In genomic region chr17:74361613-74362391, GRCh38 we compare ENCODE assay signal across 9 cellular contexts. TPM values are rescaled to one million over a fixed set of nuclear protein-coding genes. Genes with fewer than 3 reads are reported as not detected.
DNase-seq lines count a peak whose midpoint lies in the region; ATAC-seq and TF ChIP-seq lines count a peak whose summit lies in the region.
"Had no signal": no experiment of that assay in that cellular context is flagged by ENCODE, and none has a peak within 500 bp of the region (broad histone marks: within the 10 kb centered on the region; RNA-seq: fewer than 3 reads in every experiment).

A gene with protein sequence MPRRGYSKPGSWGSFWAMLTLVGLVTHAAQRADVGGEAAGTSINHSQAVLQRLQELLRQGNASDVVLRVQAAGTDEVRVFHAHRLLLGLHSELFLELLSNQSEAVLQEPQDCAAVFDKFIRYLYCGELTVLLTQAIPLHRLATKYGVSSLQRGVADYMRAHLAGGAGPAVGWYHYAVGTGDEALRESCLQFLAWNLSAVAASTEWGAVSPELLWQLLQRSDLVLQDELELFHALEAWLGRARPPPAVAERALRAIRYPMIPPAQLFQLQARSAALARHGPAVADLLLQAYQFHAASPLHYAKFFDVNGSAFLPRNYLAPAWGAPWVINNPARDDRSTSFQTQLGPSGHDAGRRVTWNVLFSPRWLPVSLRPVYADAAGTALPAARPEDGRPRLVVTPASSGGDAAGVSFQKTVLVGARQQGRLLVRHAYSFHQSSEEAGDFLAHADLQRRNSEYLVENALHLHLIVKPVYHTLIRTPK (minus strand): TSS chr17:74361868. CDS start chr17:74361819, 49 bp downstream.

- no peaks in the 10 kb centered on the region for H3K9me3 ChIP-seq in DOHH2 (ENCODE audit: control insufficient read depth, insufficient read depth, low read length)

- H3K79me2 ChIP-seq in DOHH2 (ENCODE audit: control insufficient read depth, low read length): no peaks in the 10 kb centered on the region

- H3K4me3 ChIP-seq in DOHH2 (ENCODE audit: low read length): no peak within 1 kb of the TSS

- no peaks in the 10 kb centered on the region for H3K4me1 ChIP-seq in DOHH2 (ENCODE audit: control insufficient read depth, low read length)
- no peaks in the 10 kb centered on the region for H3K4me1 ChIP-seq in foreskin keratinocyte

- H3K4me2 ChIP-seq in DOHH2 (ENCODE audit: low read length): no peak within 1 kb of the TSS

- TF ChIP-seq CTCF in DOHH2 (IDR thresholded peaks at IDR 0.05; ENCODE audit: low read depth, low read length, poor library complexity, severe bottlenecking): peak; percentile 35
- TF ChIP-seq CTCF in foreskin keratinocyte (conservative IDR thresholded peaks at IDR 0.05): peak; percentile 75

- H3K27me3 ChIP-seq in DOHH2 (ENCODE audit: control insufficient read depth, low read length) (no peaks in the 10 kb centered on the region), foreskin keratinocyte (peaks cover 61% of the 10 kb centered on the region)

- DNase-seq in NCI-H1417 treated with DMSO at 0.1 percent for 48 hours (lab: John Stamatoyannopoulos, UW): peak; percentile 38
- peak; percentile 38 for DNase-seq in activated CD8-positive, alpha-beta memory T cell treated with anti-CD3 and anti-CD28 coated beads, Interleukin-2, amount 50 U/mL, for 4 hours
- DNase-seq in foreskin keratinocyte: no peak
- peak in 48 of 56 donors; percentile 26 to 84 (median 58) for DNase-seq in nucleus accumbens (lab: John Stamatoyannopoulos, UW)
- no peak for DNase-seq in NOMO-1 (lab: John Stamatoyannopoulos, UW; ENCODE audit: unreplicated experiment in 2 of 2)

- H3K9me2 ChIP-seq in DOHH2 (replicated peaks; ENCODE audit: control insufficient read depth, low read length): no peaks in the 10 kb centered on the region

- H3K36me3 ChIP-seq in DOHH2 (ENCODE audit: control insufficient read depth, low read length): no peaks in the 10 kb centered on the region

- no peaks in the 10 kb centered on the region for H4K20me1 ChIP-seq in DOHH2 (ENCODE audit: control insufficient read depth, insufficient read depth, low read depth, low read length)

- ATAC-seq in foreskin keratinocyte (peak; percentile 61), HG03095 (IDR thresholded peaks at IDR 0.05; ENCODE audit: unreplicated experiment) (no peak), GM21737 (IDR thresholded peaks at IDR 0.05; ENCODE audit: unreplicated experiment) (no peak)

- no peaks in the 10 kb centered on the region for H3F3A ChIP-seq in DOHH2 (ENCODE audit: control insufficient read depth, insufficient read depth)

- no peak within 1 kb of the TSS for H3K27ac ChIP-seq in DOHH2 (ENCODE audit: low read depth, low read length)
- no peak within 1 kb of the TSS for H3K27ac ChIP-seq in foreskin keratinocyte

RNA-seq across cellular contexts. Expression of the gene that starts here (rescaled TPM):
- not detected in 2 replicates for total RNA-seq in foreskin keratinocyte
- polyA plus RNA-seq in foreskin keratinocyte: not detected in 2 replicates
- total RNA-seq: skeletal muscle tissue had no signal

Comparison
In these comparisons a context has a peak if more than half of its experiments do, and no peak if none do; other contexts are left out.
1. Peak in ATAC-seq in foreskin keratinocyte; RNA of the gene not detected or under 1 TPM.
2. DNase-seq: peak in NCI-H1417 treated with DMSO at 0.1 percent for 48 hours (single experiment), activated CD8-positive, alpha-beta memory T cell treated with anti-CD3 and anti-CD28 coated beads, Interleukin-2, amount 50 U/mL, for 4 hours (single experiment) and nucleus accumbens (48 of 56); none in foreskin keratinocyte (0 of 2) and NOMO-1 (0 of 2).